In genomic region chr16:49695782-49696413, GRCh38 we compare ENCODE assay signal across 15 cellular contexts.
"Had no signal": no experiment of that assay in that cellular context is flagged by ENCODE, and none has a peak within 500 bp of the region (broad histone marks: within the 10 kb centered on the region; RNA-seq: fewer than 3 reads in every experiment).

No MANE protein-coding gene starts in this region.

- H3K4me3 Mint-ChIP-seq: activated CD4-positive, alpha-beta T cell treated with anti-CD3 and anti-CD28 coated beads for 36 hours; activated CD8-positive, alpha-beta T cell treated with anti-CD3 and anti-CD28 coated beads for 36 hours; activated T-cell treated with anti-CD3 and anti-CD28 coated beads, Interleukin-2, amount 50 U/mL, for 4 hours had no signal

- H3K36me3 ChIP-seq: adrenal gland, cardiac muscle cell, esophagus muscularis mucosa, neutrophil, tibial nerve had no signal

- H3K27me3 ChIP-seq: adrenal gland, cardiac muscle cell, esophagus muscularis mucosa, tibial nerve had no signal

- H3K9me3 Mint-ChIP-seq: activated CD8-positive, alpha-beta T cell treated with anti-CD3 and anti-CD28 coated beads for 36 hours; activated T-cell treated with anti-CD3 and anti-CD28 coated beads, Interleukin-2, amount 50 U/mL, for 4 hours had no signal

- H3K27ac ChIP-seq: adrenal gland, esophagus muscularis mucosa, neutrophil, tibial nerve had no signal

- H3K4me1 Mint-ChIP-seq: activated CD4-positive, alpha-beta T cell treated with anti-CD3 and anti-CD28 coated beads for 36 hours had no signal

- H3K9me3 ChIP-seq: adrenal gland, esophagus muscularis mucosa, neutrophil, tibial nerve had no signal

- DNase-seq: activated CD4-positive, alpha-beta T cell treated with anti-CD3 and anti-CD28 coated beads for 36 hours; activated CD8-positive, alpha-beta T cell treated with anti-CD3 and anti-CD28 coated beads for 36 hours; activated effector memory CD4-positive, alpha-beta T cell treated with Interleukin-2 at 50 U/mL for 16 hours; activated naive CD4-positive, alpha-beta T cell treated with anti-CD3 and anti-CD28 coated beads, Interleukin-2, amount 50 U/mL, for 16 hours; activated T-cell treated with anti-CD3 and anti-CD28 coated beads, Interleukin-2, amount 50 U/mL, for 4 hours; adrenal gland; hypothalamus; midbrain; stimulated activated CD4-positive, alpha-beta T cell treated with anti-CD3 and anti-CD28 coated beads, Interleukin-4, amount 100 ng/mL, for 24 hours; stimulated activated naive CD4-positive, alpha-beta T cell treated with Interleukin-2 at 50 U/mL for 16 hours; substantia nigra had no signal

- H3K4me3 ChIP-seq: adrenal gland, cardiac muscle cell, esophagus muscularis mucosa, tibial nerve had no signal

- H3K27ac Mint-ChIP-seq: activated CD4-positive, alpha-beta T cell treated with anti-CD3 and anti-CD28 coated beads for 36 hours; activated CD8-positive, alpha-beta T cell treated with anti-CD3 and anti-CD28 coated beads for 36 hours had no signal

- ATAC-seq: activated CD4-positive, alpha-beta T cell treated with anti-CD3 and anti-CD28 coated beads for 36 hours; activated CD8-positive, alpha-beta T cell treated with anti-CD3 and anti-CD28 coated beads for 36 hours; activated T-cell treated with anti-CD3 and anti-CD28 coated beads, Interleukin-2, amount 50 U/mL, for 4 hours had no signal
